18 cellular contexts compared by ENCODE assay signal in genomic region chr18:37779220-37779619, GRCh38.
DNase-seq lines count a peak whose midpoint lies in the region; ATAC-seq, FAIRE-seq and TF ChIP-seq lines count a peak whose summit lies in the region.
"Had no signal": no experiment of that assay in that cellular context is flagged by ENCODE, and none has a peak within 500 bp of the region (broad histone marks: within the 10 kb centered on the region; RNA-seq: fewer than 3 reads in every experiment).

No MANE protein-coding gene starts in this region.

- H3K4me1 Mint-ChIP-seq in activated T-helper 2 cell treated with anti-CD3 and anti-CD28 coated beads, Interferon-gamma antibody, Interleukin-2, Interleukin-4, amounts not matched to agents 10 μg/mL and 5 μg/mL and 100 μg/mL, durations not matched to agents 14 hours and 24 hours and 36 hours (ENCODE audit: low read depth) = no peaks in the 10 kb centered on the region
- H3K4me1 Mint-ChIP-seq: CD14-positive monocyte; CD8-positive, alpha-beta memory T cell; GM23338 had no signal

- no peaks in the 10 kb centered on the region for H3K9me3 ChIP-seq in WERI-Rb-1 (ENCODE audit: severe bottlenecking)
- H3K9me3 ChIP-seq: A549; BE2C; BLaER1 treated with 17β-estradiol and CSF1 and Interleukin-3, amounts not matched to agents 10 nM and 100 nM had no signal

- DNase-seq in D721Med (ENCODE audit: insufficient read length, low spot score) = peak; percentile 27
- peak; percentile 89 for DNase-seq in NCI-H82 (lab: John Stamatoyannopoulos, UW)
- DNase-seq in WERI-Rb-1 = peak; percentile 80
- DNase-seq in head of caudate nucleus = no peak
- DNase-seq in activated T-helper 2 cell treated with anti-CD3 and anti-CD28 coated beads, Interferon-gamma antibody, Interleukin-2, Interleukin-4, amounts not matched to agents 10 μg/mL and 5 μg/mL and 100 μg/mL, durations not matched to agents 14 hours and 24 hours and 36 hours (ENCODE audit: low spot score) = no peak
- DNase-seq: CD4-positive, alpha-beta T cell; CD8-positive, alpha-beta memory T cell; DMS79; EL had no signal

- no peak overlapping the region for H3K27ac ChIP-seq in WERI-Rb-1
- H3K27ac ChIP-seq: A549; BLaER1 treated with 17β-estradiol and CSF1 and Interleukin-3, amounts not matched to agents 10 nM and 100 nM had no signal

- no peaks in the 10 kb centered on the region for H3K36me3 ChIP-seq in WERI-Rb-1
- H3K36me3 ChIP-seq: BE2C; BLaER1 treated with 17β-estradiol and CSF1 and Interleukin-3, amounts not matched to agents 10 nM and 100 nM had no signal

- no peaks in the 10 kb centered on the region for H3K27me3 Mint-ChIP-seq in activated T-helper 2 cell treated with anti-CD3 and anti-CD28 coated beads, Interferon-gamma antibody, Interleukin-2, Interleukin-4, amounts not matched to agents 10 μg/mL and 5 μg/mL and 100 μg/mL, durations not matched to agents 14 hours and 24 hours and 36 hours (ENCODE audit: low read depth)
- H3K27me3 Mint-ChIP-seq: CD4-positive, alpha-beta T cell had no signal

- FAIRE-seq in D721Med (lab: Jason Lieb, UNC) = no peak
- FAIRE-seq: A549, GM12878, GM19239 had no signal

- intact Hi-C loops in head of caudate nucleus (cut with DNase I) = no loop called here
- intact Hi-C loops in activated T-helper 2 cell treated with anti-CD3 and anti-CD28 coated beads, Interferon-gamma antibody, Interleukin-2, Interleukin-4, amounts not matched to agents 10 μg/mL and 5 μg/mL and 100 μg/mL, durations not matched to agents 14 hours and 24 hours and 36 hours (cut with micrococcal nuclease) = no loop called here

- TF ChIP-seq CTCF in D721Med (IDR thresholded peaks at IDR 0.05; ENCODE audit: insufficient read depth, missing control alignments) = no peak
- TF ChIP-seq CTCF in WERI-Rb-1 (IDR thresholded peaks at IDR 0.05; ENCODE audit: low read depth, low read length) = no peak

- H3K4me3 Mint-ChIP-seq in activated T-helper 2 cell treated with anti-CD3 and anti-CD28 coated beads, Interferon-gamma antibody, Interleukin-2, Interleukin-4, amounts not matched to agents 10 μg/mL and 5 μg/mL and 100 μg/mL, durations not matched to agents 14 hours and 24 hours and 36 hours (ENCODE audit: low read depth) = no peak overlapping the region
- H3K4me3 Mint-ChIP-seq: CD14-positive monocyte; CD4-positive, alpha-beta T cell; GM23338; H9 had no signal

- no peaks in the 10 kb centered on the region for H3K36me3 Mint-ChIP-seq in activated T-helper 2 cell treated with anti-CD3 and anti-CD28 coated beads, Interferon-gamma antibody, Interleukin-2, Interleukin-4, amounts not matched to agents 10 μg/mL and 5 μg/mL and 100 μg/mL, durations not matched to agents 14 hours and 24 hours and 36 hours (ENCODE audit: low read depth)
- H3K36me3 Mint-ChIP-seq: CD14-positive monocyte; CD8-positive, alpha-beta memory T cell had no signal

- no peak for ATAC-seq in GM21717 (IDR thresholded peaks at IDR 0.05; ENCODE audit: unreplicated experiment)

- H3K27ac Mint-ChIP-seq in activated T-helper 2 cell treated with anti-CD3 and anti-CD28 coated beads, Interferon-gamma antibody, Interleukin-2, Interleukin-4, amounts not matched to agents 10 μg/mL and 5 μg/mL and 100 μg/mL, durations not matched to agents 14 hours and 24 hours and 36 hours = no peak overlapping the region
- H3K27ac Mint-ChIP-seq: CD14-positive monocyte; CD4-positive, alpha-beta T cell; CD8-positive, alpha-beta memory T cell; GM23338; H9 had no signal

- H3K9me3 Mint-ChIP-seq in activated T-helper 2 cell treated with anti-CD3 and anti-CD28 coated beads, Interferon-gamma antibody, Interleukin-2, Interleukin-4, amounts not matched to agents 10 μg/mL and 5 μg/mL and 100 μg/mL, durations not matched to agents 14 hours and 24 hours and 36 hours = no peaks in the 10 kb centered on the region
- H3K9me3 Mint-ChIP-seq: CD14-positive monocyte, GM23338, H9 had no signal

- H3K4me3 ChIP-seq in WERI-Rb-1 (ENCODE audit: low read depth, low read length) = no peak overlapping the region
- H3K4me3 ChIP-seq: A549; BLaER1 treated with 17β-estradiol and CSF1 and Interleukin-3, amounts not matched to agents 10 nM and 100 nM; GM12878; GM23338 had no signal

- no peaks in the 10 kb centered on the region for H3K27me3 ChIP-seq in WERI-Rb-1 (ENCODE audit: insufficient read depth, low read depth, severe bottlenecking)
- H3K27me3 ChIP-seq: BE2C; BLaER1 treated with 17β-estradiol and CSF1 and Interleukin-3, amounts not matched to agents 10 nM and 100 nM had no signal

Comparison
In these comparisons a context has a peak if more than half of its experiments do, and no peak if none do; other contexts are left out.
1. DNase-seq: peak in D721Med (single experiment), NCI-H82 (single experiment) and WERI-Rb-1 (single experiment); none in head of caudate nucleus (0 of 42) and activated T-helper 2 cell treated with anti-CD3 and anti-CD28 coated beads, Interferon-gamma antibody, Interleukin-2, Interleukin-4, amounts not matched to agents 10 μg/mL and 5 μg/mL and 100 μg/mL, durations not matched to agents 14 hours and 24 hours and 36 hours (single experiment).